In genomic region chr9:20597862-20598261, GRCh38 we compare ENCODE assay signal across 16 cellular contexts. TPM values are rescaled to one million over a fixed set of nuclear protein-coding genes. Genes with fewer than 3 reads are reported as not detected.
DNase-seq lines count a peak whose midpoint lies in the region; ATAC-seq, FAIRE-seq and TF ChIP-seq lines count a peak whose summit lies in the region.
"Had no signal": no experiment of that assay in that cellular context is flagged by ENCODE, and none has a peak within 500 bp of the region (broad histone marks: within the 10 kb centered on the region; RNA-seq: fewer than 3 reads in every experiment).

No MANE protein-coding gene starts in this region.

- H3K36me3 Mint-ChIP-seq in central memory CD8-positive, alpha-beta T cell (ENCODE audit: insufficient read depth) = peaks cover 7% of the 10 kb centered on the region
- peaks cover 71% of the 10 kb centered on the region for H3K36me3 Mint-ChIP-seq in nephron progenitor cell (ENCODE audit: low read depth)

- TF ChIP-seq CTCF in Loucy (conservative IDR thresholded peaks at IDR 0.05; ENCODE audit: low read length) = no peak
- TF ChIP-seq CTCF in nephron progenitor cell (IDR thresholded peaks at IDR 0.05) = no peak

- peaks cover 54% of the 10 kb centered on the region for H4K20me1 ChIP-seq in Loucy (ENCODE audit: insufficient read depth, low read length, poor library complexity, severe bottlenecking)

- no peak overlapping the region for H3K4me3 ChIP-seq in Loucy (ENCODE audit: low read length, poor library complexity, severe bottlenecking)

- peak overlapping the region; percentile 33 for H3K27ac Mint-ChIP-seq in central memory CD8-positive, alpha-beta T cell (ENCODE audit: low read depth)
- H3K27ac Mint-ChIP-seq in nephron progenitor cell = no peak overlapping the region

- H3K4me2 ChIP-seq in Loucy (ENCODE audit: low read depth, low read length, poor library complexity, severe bottlenecking) = peak overlapping the region; percentile 33

- TF ChIP-seq POLR2A in GM12892 (IDR thresholded peaks at IDR 0.05; ENCODE audit: low read depth, low read length) = no peak

- ATAC-seq in central memory CD8-positive, alpha-beta T cell (replicated peaks; ENCODE audit: extremely low read depth, poor library complexity, severe bottlenecking) = no peak
- ATAC-seq in HG03095 (IDR thresholded peaks at IDR 0.05; ENCODE audit: unreplicated experiment) = no peak
- ATAC-seq: PC-3 had no signal

- H3K27me3 ChIP-seq in Loucy (ENCODE audit: insufficient read depth, low read length, poor library complexity, severe bottlenecking) = no peaks in the 10 kb centered on the region

- no peak overlapping the region for H2AFZ ChIP-seq in Loucy (ENCODE audit: low read length)

- no peaks in the 10 kb centered on the region for H3K36me3 ChIP-seq in Loucy (ENCODE audit: insufficient read depth, low read length)

- no peaks in the 10 kb centered on the region for H3K9me3 ChIP-seq in Loucy (ENCODE audit: insufficient read depth, low read depth, low read length)

- H3K4me3 Mint-ChIP-seq in central memory CD8-positive, alpha-beta T cell = no peak overlapping the region
- H3K4me3 Mint-ChIP-seq in nephron progenitor cell = no peak overlapping the region

- H3K4me1 ChIP-seq in Loucy (ENCODE audit: insufficient read depth, low read length, poor library complexity, severe bottlenecking) = peaks cover 37% of the 10 kb centered on the region

- no peaks in the 10 kb centered on the region for H3K27me3 Mint-ChIP-seq in central memory CD8-positive, alpha-beta T cell
- no peaks in the 10 kb centered on the region for H3K27me3 Mint-ChIP-seq in nephron progenitor cell (ENCODE audit: low read depth, poor library complexity)

- no peaks in the 10 kb centered on the region for H3K9me2 ChIP-seq in Loucy (replicated peaks; ENCODE audit: low read depth, low read length)

- FAIRE-seq in GM12892 (lab: Jason Lieb, UNC) = peak; percentile 74
- FAIRE-seq: G401.6, H1 had no signal

- H3K9me3 Mint-ChIP-seq in central memory CD8-positive, alpha-beta T cell = no peaks in the 10 kb centered on the region
- H3K9me3 Mint-ChIP-seq in nephron progenitor cell = peaks cover 27% of the 10 kb centered on the region

- DNase-seq in GM12892 (ENCODE audit: insufficient read length) (no peak), superior temporal gyrus (ENCODE audit: extremely low spot score) (peak; percentile 24), nephron progenitor cell (no peak)
- DNase-seq in central memory CD8-positive, alpha-beta T cell (ENCODE audit: low spot score in 2 of 2) = no peak
- no peak for DNase-seq in stimulated activated CD4-positive, alpha-beta T cell treated with anti-CD3 and anti-CD28 coated beads, Interleukin-4, amount 100 ng/mL, for 24 hours
- DNase-seq: C1 segment of cervical spinal cord, DMS53, KG1, NCI-H1105 treated with DMSO at 0.1 percent for 48 hours, NCI-H187 treated with DMSO at 0.1 percent for 48 hours, NCI-H446, PC-3 had no signal

- peaks cover 3% of the 10 kb centered on the region; the same call in 1 of the 2 replicates for H3F3A ChIP-seq in Loucy (ENCODE audit: low read depth)

- H3K9ac ChIP-seq in Loucy (ENCODE audit: low read depth, low read length, poor library complexity, severe bottlenecking) = no peak overlapping the region

- H3K79me2 ChIP-seq in Loucy (ENCODE audit: insufficient read depth, low read length) = peaks cover 98% of the 10 kb centered on the region

- H3K4me1 Mint-ChIP-seq in central memory CD8-positive, alpha-beta T cell = peaks cover 50% of the 10 kb centered on the region
- H3K4me1 Mint-ChIP-seq in nephron progenitor cell = peaks cover 36% of the 10 kb centered on the region

RNA-seq across cellular contexts. Expression of gene MLLT3, which starts 24.4 kb away (rescaled TPM):
- 32.7 TPM for polyA plus RNA-seq in GM12892 (2012; ENCODE audit: missing spikeins)
